In genomic region chr19:17873661-17874422, GRCh38 we compare ENCODE assay signal across 9 cellular contexts. TPM values are rescaled to one million over a fixed set of nuclear protein-coding genes. Genes with fewer than 3 reads are reported as not detected.
A peak's percentile ranks its signal among the peaks of the same experiment; 100 is the strongest.
DNase-seq lines count a peak whose midpoint lies in the region; ATAC-seq, FAIRE-seq and TF ChIP-seq lines count a peak whose summit lies in the region.
"Had no signal": no experiment of that assay in that cellular context is flagged by ENCODE, and none has a peak within 500 bp of the region (broad histone marks: within the 10 kb centered on the region; RNA-seq: fewer than 3 reads in every experiment).

No MANE protein-coding gene starts in this region.

- H3K9ac ChIP-seq in keratinocyte (ENCODE audit: control insufficient read depth, extremely low read depth, insufficient read depth, low read length) = no peak overlapping the region

- H4K20me1 ChIP-seq in PC-9 (ENCODE audit: insufficient read depth) = no peaks in the 10 kb centered on the region
- H4K20me1 ChIP-seq in keratinocyte (ENCODE audit: control insufficient read depth, extremely low read depth, insufficient read depth, low read length) = no peaks in the 10 kb centered on the region

- H3K27me3 ChIP-seq in PC-9 (ENCODE audit: insufficient read depth, low read depth) (peaks cover 4% of the 10 kb centered on the region; the same call in 1 of the 2 replicates), keratinocyte (ENCODE audit: control insufficient read depth, extremely low read depth, insufficient read depth, low read length) (peaks cover 42% of the 10 kb centered on the region)

- no peak for ATAC-seq in GM18520 (IDR thresholded peaks at IDR 0.05; ENCODE audit: unreplicated experiment)

- CTCF ChIA-PET in PC-9 (lab: Charles Lee) = no interaction called here

- no peak overlapping the region for H3K27ac ChIP-seq in PC-9
- no peak overlapping the region for H3K27ac ChIP-seq in keratinocyte (ENCODE audit: control insufficient read depth, insufficient read depth, low read length)

- H3K36me3 ChIP-seq in PC-9 (ENCODE audit: low read depth) = no peaks in the 10 kb centered on the region
- no peaks in the 10 kb centered on the region for H3K36me3 ChIP-seq in keratinocyte (ENCODE audit: control insufficient read depth in 2 of 2, extremely low read depth in 1 of 2, insufficient read depth in 2 of 2, low read length in 2 of 2)

- no peaks in the 10 kb centered on the region for H3K9me2 ChIP-seq in PC-9 (ENCODE audit: insufficient read depth)

- no peaks in the 10 kb centered on the region for H3K9me3 ChIP-seq in PC-9 (ENCODE audit: insufficient read depth, low read depth)
- no peaks in the 10 kb centered on the region for H3K9me3 ChIP-seq in keratinocyte (ENCODE audit: control insufficient read depth, low read depth, low read length)

- intact Hi-C loops in PC-9 (cut with micrococcal nuclease; ENCODE audit: unreplicated experiment) = loop anchor here (5.0 kb wide), 1 partner anchor 123 kb away; no protein-coding TSS in a partner anchor

- H3K4me3 ChIP-seq in PC-9 (peak overlapping the region; percentile 53; the same call in 1 of the 2 replicates), keratinocyte (ENCODE audit: control insufficient read depth in 2 of 3, extremely low read depth in 1 of 3, insufficient read depth in 2 of 3, low read depth in 1 of 3, low read length in 3 of 3) (peak overlapping the region; percentile 9 to 38 (median 34))

- peak; percentile 45 for DNase-seq in NCI-H345 (lab: John Stamatoyannopoulos, UW)
- DNase-seq in NCI-H345 treated with DMSO at 0.1 percent for 48 hours (lab: John Stamatoyannopoulos, UW; ENCODE audit: unreplicated experiment) = no peak
- peak; percentile 42 to 51 for DNase-seq in PC-9
- DNase-seq in activated T-helper 9 cell treated with anti-CD3 and anti-CD28 coated beads, Interleukin-2, amount 50 U/mL, for 16 hours (ENCODE audit: low read depth) = peak; percentile 57
- no peak for DNase-seq in keratinocyte (ENCODE audit: low read depth, low spot score)
- DNase-seq in stimulated activated naive CD4-positive, alpha-beta T cell (lab: John Stamatoyannopoulos, UW) = peak; percentile 69 to 84 (median 72)
- DNase-seq in GF-D8 (lab: John Stamatoyannopoulos, UW) = no peak

- H3K79me2 ChIP-seq in PC-9 (ENCODE audit: low read depth) = no peaks in the 10 kb centered on the region
- H3K79me2 ChIP-seq in keratinocyte (ENCODE audit: control insufficient read depth, insufficient read depth, low read length) = no peaks in the 10 kb centered on the region

- H3K4me2 ChIP-seq in PC-9 = peak overlapping the region; percentile 86
- peak overlapping the region; percentile 58 for H3K4me2 ChIP-seq in keratinocyte (ENCODE audit: control insufficient read depth, extremely low read depth, insufficient read depth, low read depth, low read length)

- no peak for FAIRE-seq in keratinocyte (lab: Jason Lieb, UNC)

- H3K9me1 ChIP-seq in keratinocyte (ENCODE audit: control insufficient read depth, extremely low read depth, insufficient read depth, low read length) = no peaks in the 10 kb centered on the region

- BruUV-seq in PC-9 (replicated peaks; lab: Mats Ljungman, UMichigan) = no TSS peak

- peaks cover 15% of the 10 kb centered on the region; the same call in 1 of the 2 replicates for H3F3A ChIP-seq in PC-9 (ENCODE audit: insufficient read depth, low read depth)

- peaks cover 5% of the 10 kb centered on the region for H3K4me1 ChIP-seq in PC-9 (replicated peaks; ENCODE audit: insufficient read depth)
- no peaks in the 10 kb centered on the region for H3K4me1 ChIP-seq in keratinocyte (ENCODE audit: control insufficient read depth, extremely low read depth, insufficient read depth, low read length)

- no peak for TF ChIP-seq CTCF in PC-9 (conservative IDR thresholded peaks at IDR 0.05)
- no peak for TF ChIP-seq CTCF in keratinocyte (optimal IDR thresholded peaks at IDR 0.05 in 1 of 3, IDR thresholded peaks at IDR 0.05 in 1 of 3, conservative IDR thresholded peaks at IDR 0.05 in 1 of 3; ENCODE audit: extremely low read depth in 1 of 3, insufficient read depth in 2 of 3, low read length in 3 of 3)

- POLR2A ChIA-PET in PC-9 (lab: Charles Lee; ENCODE audit: unreplicated experiment) = no interaction called here

- H2AFZ ChIP-seq in PC-9 = peak overlapping the region; percentile 77; the same call in 1 of the 2 replicates
- H2AFZ ChIP-seq in keratinocyte (ENCODE audit: control insufficient read depth, low read length) = peak overlapping the region; percentile 54

- dilution Hi-C loops in keratinocyte (cut with MboI; ENCODE audit: extremely low pct_ligation_motif_present, low sequenced_read_pairs) = no loop called here

RNA-seq across cellular contexts. Expression of gene SLC5A5, which starts 2.1 kb away (rescaled TPM):
- 0.18 TPM in 1 of 2 replicates, not detected in the other for total RNA-seq in PC-9 (2021)
- not detected in 3 replicates for polyA plus RNA-seq in keratinocyte
- not detected for polyA plus RNA-seq in keratinocyte (2011; ENCODE audit: low read depth)
- not detected in 2 replicates for polyA plus RNA-seq in keratinocyte (2011; cell fraction: cytosol; rRNA removed)
- polyA plus RNA-seq in keratinocyte (2011; cell fraction: nucleus; rRNA removed) = not detected in 2 replicates
- polyA plus RNA-seq in keratinocyte (2012; ENCODE audit: low replicate concordance) = 0.08 TPM in 1 of 2 replicates, not detected in the other
- not detected in 3 replicates for polyA minus RNA-seq in keratinocyte
- polyA minus RNA-seq in keratinocyte (2011; cell fraction: cytosol; rRNA and poly(A)+ RNA removed) = not detected
- polyA minus RNA-seq in keratinocyte (2011; cell fraction: nucleus; rRNA and poly(A)+ RNA removed) = not detected in 2 replicates
- total RNA-seq: skeletal muscle tissue had no signal

RNA-seq across cellular contexts. Expression of gene RPL18A, which starts 14.1 kb away (rescaled TPM):
- 1,887 and 2,038 TPM in 2 replicates for total RNA-seq in PC-9 (2021)
- 1,044 to 1,469 TPM (median 1,312 TPM) in 3 replicates for polyA plus RNA-seq in keratinocyte
- polyA plus RNA-seq in keratinocyte (2011; ENCODE audit: low read depth) = 287 TPM
- polyA plus RNA-seq in keratinocyte (2011; cell fraction: cytosol; rRNA removed) = 1,056 and 2,301 TPM in 2 replicates
- polyA plus RNA-seq in keratinocyte (2011; cell fraction: nucleus; rRNA removed) = 294 and 383 TPM in 2 replicates
- 2,077 and 3,022 TPM in 2 replicates for polyA plus RNA-seq in keratinocyte (2012; ENCODE audit: low replicate concordance)
- polyA minus RNA-seq in keratinocyte = 307 to 740 TPM (median 469 TPM) in 3 replicates
- polyA minus RNA-seq in keratinocyte (2011; cell fraction: cytosol; rRNA and poly(A)+ RNA removed) = 2,199 TPM
- 167 and 172 TPM in 2 replicates for polyA minus RNA-seq in keratinocyte (2011; cell fraction: nucleus; rRNA and poly(A)+ RNA removed)

RNA-seq across cellular contexts. Expression of gene JAK3, which starts 26.1 kb away (rescaled TPM):
- 13.5 and 16.2 TPM in 2 replicates for total RNA-seq in PC-9 (2021)
- 0.37 to 0.59 TPM (median 0.50 TPM) in 3 replicates for polyA plus RNA-seq in keratinocyte
- 0.22 TPM for polyA plus RNA-seq in keratinocyte (2011; ENCODE audit: low read depth)
- polyA plus RNA-seq in keratinocyte (2011; cell fraction: cytosol; rRNA removed) = 0.51 and 0.55 TPM in 2 replicates
- polyA plus RNA-seq in keratinocyte (2011; cell fraction: nucleus; rRNA removed) = 0.65 and 1.1 TPM in 2 replicates
- 0.28 and 0.58 TPM in 2 replicates for polyA plus RNA-seq in keratinocyte (2012; ENCODE audit: low replicate concordance)
- polyA minus RNA-seq in keratinocyte = 0.58 to 0.79 TPM (median 0.62 TPM) in 3 replicates
- not detected for polyA minus RNA-seq in keratinocyte (2011; cell fraction: cytosol; rRNA and poly(A)+ RNA removed)
- polyA minus RNA-seq in keratinocyte (2011; cell fraction: nucleus; rRNA and poly(A)+ RNA removed) = 0.11 and 0.23 TPM in 2 replicates

RNA-seq across cellular contexts. Expression of gene INSL3, which starts 52.5 kb away (rescaled TPM):
- 3.2 and 4.0 TPM in 2 replicates for total RNA-seq in PC-9 (2021)
- polyA plus RNA-seq in keratinocyte = 0.19 to 0.24 TPM in 2 of 3 replicates, not detected in the other
- not detected for polyA plus RNA-seq in keratinocyte (2011; ENCODE audit: low read depth)
- 0.62 and 0.94 TPM in 2 replicates for polyA plus RNA-seq in keratinocyte (2011; cell fraction: cytosol; rRNA removed)
- 0.42 TPM in 1 of 2 replicates, not detected in the other for polyA plus RNA-seq in keratinocyte (2011; cell fraction: nucleus; rRNA removed)
- polyA plus RNA-seq in keratinocyte (2012; ENCODE audit: low replicate concordance) = 0.16 and 0.99 TPM in 2 replicates
- polyA minus RNA-seq in keratinocyte = 0.51 to 1.5 TPM in 2 of 3 replicates, not detected in the other
- not detected for polyA minus RNA-seq in keratinocyte (2011; cell fraction: cytosol; rRNA and poly(A)+ RNA removed)
- polyA minus RNA-seq in keratinocyte (2011; cell fraction: nucleus; rRNA and poly(A)+ RNA removed) = not detected in 2 replicates
- total RNA-seq: skeletal muscle tissue had no signal

RNA-seq across cellular contexts. Expression of gene CCDC124, which starts 59.0 kb away (rescaled TPM):
- total RNA-seq in PC-9 (2021) = 114 and 118 TPM in 2 replicates
- 56.8 to 87.0 TPM (median 58.7 TPM) in 3 replicates for polyA plus RNA-seq in keratinocyte
- polyA plus RNA-seq in keratinocyte (2011; ENCODE audit: low read depth) = 53.5 TPM
- 34.7 and 119 TPM in 2 replicates for polyA plus RNA-seq in keratinocyte (2011; cell fraction: cytosol; rRNA removed)
- polyA plus RNA-seq in keratinocyte (2011; cell fraction: nucleus; rRNA removed) = 49.3 and 68.1 TPM in 2 replicates
- 59.4 and 143 TPM in 2 replicates for polyA plus RNA-seq in keratinocyte (2012; ENCODE audit: low replicate concordance)
- 6.0 to 9.8 TPM (median 6.4 TPM) in 3 replicates for polyA minus RNA-seq in keratinocyte
- 33.4 TPM for polyA minus RNA-seq in keratinocyte (2011; cell fraction: cytosol; rRNA and poly(A)+ RNA removed)
- polyA minus RNA-seq in keratinocyte (2011; cell fraction: nucleus; rRNA and poly(A)+ RNA removed) = 10.2 and 12.6 TPM in 2 replicates

Comparison
In these comparisons a context has a peak if more than half of its experiments do, and no peak if none do; other contexts are left out.
1. DNase-seq: peak in NCI-H345 (single experiment), PC-9 (2 of 2), activated T-helper 9 cell treated with anti-CD3 and anti-CD28 coated beads, Interleukin-2, amount 50 U/mL, for 16 hours (single experiment) and stimulated activated naive CD4-positive, alpha-beta T cell (6 of 6); none in NCI-H345 treated with DMSO at 0.1 percent for 48 hours (single experiment), keratinocyte (single experiment) and GF-D8 (single experiment).